8 cellular contexts compared by ENCODE assay signal in the genomic region with DNA sequence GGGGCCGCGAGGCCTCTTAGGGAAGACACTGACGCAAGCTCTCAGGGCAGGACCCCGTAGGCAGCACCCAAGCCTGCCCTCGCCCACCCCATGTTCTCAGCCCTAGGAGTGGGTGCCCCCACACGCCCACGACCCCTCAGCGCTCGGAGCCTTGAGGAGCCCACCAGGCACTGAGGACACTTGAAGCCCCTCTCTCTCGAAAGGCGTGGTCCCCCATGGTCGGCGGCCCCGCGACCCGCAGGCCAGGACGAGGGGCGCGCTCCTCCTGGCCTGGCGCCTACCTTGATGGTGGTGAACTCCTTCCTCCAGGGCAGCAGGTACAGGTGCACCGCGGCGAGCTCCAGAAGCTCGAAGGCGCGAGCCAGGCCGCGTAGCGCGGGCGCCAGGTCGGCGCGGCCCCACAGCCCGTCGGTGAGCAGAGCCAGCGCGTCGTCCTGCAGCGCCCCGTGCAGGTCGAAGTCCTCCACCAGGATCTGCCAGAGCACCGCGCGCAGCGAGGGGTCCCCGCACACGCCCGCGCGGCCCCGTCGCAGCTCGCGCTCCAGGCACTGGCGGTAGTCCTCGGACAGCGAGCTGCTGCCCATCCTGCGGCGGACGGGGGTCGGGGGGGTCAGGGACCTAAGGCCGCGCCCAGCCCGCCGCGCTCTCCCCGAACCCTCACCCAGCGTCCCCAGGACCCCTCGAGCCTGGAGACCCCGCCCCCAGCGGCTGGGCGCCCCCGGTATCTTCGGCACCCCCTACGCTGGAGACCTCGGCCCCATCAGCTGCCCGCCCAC. TPM values are rescaled to one million over a fixed set of nuclear protein-coding genes. Genes with fewer than 3 reads are reported as not detected.
DNase-seq lines count a peak whose midpoint lies in the region; ATAC-seq and TF ChIP-seq lines count a peak whose summit lies in the region.

No MANE protein-coding gene starts in this region.

- H3K4me1 ChIP-seq in vagina: peaks cover 28% of the 10 kb centered on the region

- peak; percentile 23 to 34 for ATAC-seq in naive B cell (ENCODE audit: low read depth in 2 of 2)

- no peak for TF ChIP-seq POLR2A in vagina (IDR thresholded peaks at IDR 0.05)

- H3K27me3 ChIP-seq in AG04450 (ENCODE audit: control insufficient read depth, insufficient read depth, low read length): no peaks in the 10 kb centered on the region
- no peaks in the 10 kb centered on the region for H3K27me3 ChIP-seq in vagina

- H3K9me3 Mint-ChIP-seq in naive B cell: no peaks in the 10 kb centered on the region

- POLR2A ChIA-PET in AG04450 (lab: Yijun Ruan, JAX): interaction anchor here (0.6 to 1.8 kb wide), 4 partner anchors 8 to 43 kb away, joined by 3 to 19 read pairs (median 4); a partner anchor contains a TSS

- peak overlapping the region; percentile 78 to 93 (median 84) for H3K4me3 Mint-ChIP-seq in naive B cell

- intact Hi-C loops in vagina (cut with DNase I): loop anchor here (5.0 to 10.0 kb wide), 2 partner anchors 139 to 164 kb away; a partner anchor contains a TSS

- peaks cover 8 to 21% (median 15%) of the 10 kb centered on the region in 3 donors for H3K4me1 Mint-ChIP-seq in naive B cell

- no peaks in the 10 kb centered on the region for H3K36me3 ChIP-seq in vagina

- in situ Hi-C loops in GM13976 (cut with MboI; ENCODE audit: low sequenced_read_pairs, unreplicated experiment): no loop called here

- CTCF ChIA-PET in AG04450 (lab: Charles Lee): interaction anchor here (0.6 to 3.3 kb wide), 15 partner anchors 8 to 210 kb away, joined by 3 to 36 read pairs (median 4); no protein-coding TSS in a partner anchor

- H3K36me3 Mint-ChIP-seq in naive B cell: no peaks in the 10 kb centered on the region

- H3K27me3 Mint-ChIP-seq in naive B cell: no peaks in the 10 kb centered on the region

- DNase-seq in AG04450 (ENCODE audit: low read depth, low spot score): no peak
- DNase-seq in GM13976 (ENCODE audit: low spot score): peak; percentile 71
- DNase-seq in NCI-H1105 treated with DMSO at 0.1 percent for 48 hours (lab: John Stamatoyannopoulos, UW): peak; percentile 16
- DNase-seq in activated CD8-positive, alpha-beta memory T cell treated with anti-CD3 and anti-CD28 coated beads, Interleukin-2, amount 50 U/mL, for 48 hours: peak; percentile 79
- DNase-seq in epithelial cell of proximal tubule (ENCODE audit: low read depth): no peak
- DNase-seq in naive B cell: peak; percentile 51
- DNase-seq in vagina (ENCODE audit: extremely low spot score in 2 of 2): no peak
- no peak for DNase-seq in midbrain (lab: John Stamatoyannopoulos, UW)

- TF ChIP-seq CTCF in AG04450 (IDR thresholded peaks at IDR 0.05; ENCODE audit: low read depth, low read length) (peak; percentile 19; the same call in 1 of the 2 replicates), GM13976 (IDR thresholded peaks at IDR 0.05; ENCODE audit: borderline replicate concordance, control extremely low read depth, extremely low read depth, insufficient read depth, missing control alignments) (peak; percentile 47), epithelial cell of proximal tubule (conservative IDR thresholded peaks at IDR 0.05; ENCODE audit: low read depth, low read length) (peak; percentile 30), vagina (IDR thresholded peaks at IDR 0.05) (no peak)

- H3K27ac ChIP-seq in AG04450 (ENCODE audit: low read depth, low read length) (peak overlapping the region; percentile 68), vagina (peak overlapping the region; percentile 79)

- H3K4me3 ChIP-seq in AG04450 (ENCODE audit: low read depth, low read length) (peak overlapping the region; percentile 79), epithelial cell of proximal tubule (ENCODE audit: low read depth, low read length) (peak overlapping the region; percentile 73), vagina (peak overlapping the region; percentile 68 to 84)

- H3K9me3 ChIP-seq in AG04450 (ENCODE audit: control insufficient read depth, insufficient read depth, low read length): no peaks in the 10 kb centered on the region
- H3K9me3 ChIP-seq in vagina: no peaks in the 10 kb centered on the region

- H3K27ac Mint-ChIP-seq in naive B cell: peak overlapping the region; percentile 90 to 96 (median 94)

RNA-seq across cellular contexts. Expression of a gene that starts 0.7 kb away (rescaled TPM):
- polyA plus RNA-seq in AG04450 (2011; rRNA removed) (2.6 and 4.0 TPM in 2 replicates), naive B cell (ENCODE audit: low read depth in 6 of 6) (10 to 100 TPM in 1 of 6 donors, 1 to 10 TPM in 5; 5.9 to 18.8 (median 8.6) TPM)
- polyA minus RNA-seq in AG04450 (2011; rRNA and poly(A)+ RNA removed): 2.1 and 3.7 TPM in 2 replicates
- total RNA-seq in epithelial cell of proximal tubule (16.5 and 39.3 TPM in 2 replicates), vagina (16.2 TPM)

RNA-seq across cellular contexts. Expression of a gene that starts 14.3 kb away (rescaled TPM):
- polyA plus RNA-seq in AG04450 (2011; rRNA removed): 31.6 and 35.0 TPM in 2 replicates
- polyA minus RNA-seq in AG04450 (2011; rRNA and poly(A)+ RNA removed): 19.3 and 30.4 TPM in 2 replicates
- 35.1 and 57.2 TPM in 2 replicates for total RNA-seq in epithelial cell of proximal tubule
- polyA plus RNA-seq in naive B cell (ENCODE audit: low read depth in 6 of 6): 10 to 100 TPM; 16.7 to 27.7 (median 19.6) TPM
- 44.0 TPM for total RNA-seq in vagina

RNA-seq across cellular contexts. Expression of a gene that starts 19.9 kb away (rescaled TPM):
- polyA plus RNA-seq in AG04450 (2011; rRNA removed): 8.6 and 12.0 TPM in 2 replicates
- 5.2 and 7.5 TPM in 2 replicates for polyA minus RNA-seq in AG04450 (2011; rRNA and poly(A)+ RNA removed)
- 3.8 and 11.4 TPM in 2 replicates for total RNA-seq in epithelial cell of proximal tubule
- under 1 TPM in 5 of 6 donors, not detected in 1; 0.14 to 0.88 (median 0.51) TPM for polyA plus RNA-seq in naive B cell (ENCODE audit: low read depth in 6 of 6)
- total RNA-seq in vagina: 10.1 TPM

RNA-seq across cellular contexts. Expression of a gene that starts 20.5 kb away (rescaled TPM):
- polyA plus RNA-seq in AG04450 (2011; rRNA removed) (5.0 and 7.7 TPM in 2 replicates), naive B cell (ENCODE audit: low read depth in 6 of 6) (10 to 100 TPM in 2 of 6 donors, 1 to 10 TPM in 3, under 1 TPM in 1; 0.22 to 32.6 (median 8.3) TPM)
- 5.1 and 9.8 TPM in 2 replicates for polyA minus RNA-seq in AG04450 (2011; rRNA and poly(A)+ RNA removed)
- total RNA-seq in epithelial cell of proximal tubule (10.1 and 21.6 TPM in 2 replicates), vagina (57.0 TPM)

RNA-seq across cellular contexts. Expression of a gene that starts 43.2 kb away (rescaled TPM):
- 2.3 and 2.4 TPM in 2 replicates for polyA plus RNA-seq in AG04450 (2011; rRNA removed)
- polyA minus RNA-seq in AG04450 (2011; rRNA and poly(A)+ RNA removed): 1.9 and 3.2 TPM in 2 replicates
- total RNA-seq in epithelial cell of proximal tubule: 8.1 and 8.2 TPM in 2 replicates
- polyA plus RNA-seq in naive B cell (ENCODE audit: low read depth in 6 of 6): 1 to 10 TPM in 5 of 6 donors, not detected in 1; 1.5 to 3.2 (median 2.5) TPM
- 5.2 TPM for total RNA-seq in vagina

Comparison
In these comparisons a context has a peak if more than half of its experiments do, and no peak if none do; other contexts are left out.
1. DNase-seq: peak in GM13976 (single experiment), NCI-H1105 treated with DMSO at 0.1 percent for 48 hours (single experiment), activated CD8-positive, alpha-beta memory T cell treated with anti-CD3 and anti-CD28 coated beads, Interleukin-2, amount 50 U/mL, for 48 hours (single experiment) and naive B cell (single experiment); none in AG04450 (single experiment), epithelial cell of proximal tubule (single experiment), vagina (0 of 2) and midbrain (single experiment).
2. CTCF ChIP-seq: peak in AG04450 (single experiment), GM13976 (single experiment) and epithelial cell of proximal tubule (single experiment); none in vagina (0 of 3).
3. Peak in every context shown above with its lines, with median percentiles within 50 percentile points of each other: H3K4me3 ChIP-seq.